8 cellular contexts compared by ENCODE assay signal in the genomic region with DNA sequence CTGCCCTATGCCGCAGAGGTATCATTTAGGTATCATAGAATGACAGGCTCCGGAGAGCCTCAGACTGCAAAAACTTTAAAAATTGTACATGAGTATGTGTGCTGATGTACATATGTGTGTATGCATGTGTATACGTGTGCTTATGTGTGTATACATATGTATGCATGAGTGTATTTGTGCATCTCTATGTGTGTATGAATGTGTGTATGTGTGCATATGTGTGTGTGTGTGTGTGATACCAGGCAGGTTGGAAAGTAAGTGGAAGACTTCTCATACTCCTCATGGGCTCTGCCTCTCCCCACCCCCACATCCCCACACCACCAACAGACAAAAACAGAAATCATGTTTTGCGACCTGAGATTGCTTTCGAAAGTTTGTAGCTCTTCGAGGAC. TPM values are rescaled to one million over a fixed set of nuclear protein-coding genes. Genes with fewer than 3 reads are reported as not detected.
A peak's percentile ranks its signal among the peaks of the same experiment; 100 is the strongest.
DNase-seq lines count a peak whose midpoint lies in the region; ATAC-seq and TF ChIP-seq lines count a peak whose summit lies in the region.

No MANE protein-coding gene starts in this region.

- TF ChIP-seq CTCF in AG09309 (IDR thresholded peaks at IDR 0.05; ENCODE audit: control insufficient read depth, insufficient read depth, low read depth, low read length, missing control alignments), result no peak
- TF ChIP-seq CTCF in HL-60 (IDR thresholded peaks at IDR 0.05; ENCODE audit: insufficient read depth, low read length), result no peak
- TF ChIP-seq CTCF in body of pancreas (IDR thresholded peaks at IDR 0.05), result no peak
- no peak for TF ChIP-seq CTCF in lower leg skin (IDR thresholded peaks at IDR 0.05)
- TF ChIP-seq CTCF in type B pancreatic cell (conservative IDR thresholded peaks at IDR 0.05), result no peak

- no peaks in the 10 kb centered on the region for H3K36me3 ChIP-seq in body of pancreas (replicated peaks in 1 of 2; ENCODE audit: insufficient read depth in 1 of 2, low read depth in 2 of 2)

- H3K36me3 Mint-ChIP-seq in type B pancreatic cell, result peaks cover 7% of the 10 kb centered on the region

- H3K4me3 ChIP-seq in AG09309 (ENCODE audit: control insufficient read depth, low read depth, low read length) (peak overlapping the region; percentile 70), HL-60 (replicated peaks; ENCODE audit: insufficient read depth, low read length) (peak overlapping the region; percentile 57), body of pancreas (peak overlapping the region; percentile 20 to 37), lower leg skin (ENCODE audit: low read depth, poor library complexity, severe bottlenecking) (peak overlapping the region; percentile 57)

- no peaks in the 10 kb centered on the region for H3K9me3 Mint-ChIP-seq in type B pancreatic cell

- 41% methylated on average over 6 of the region's 6 CpGs for WGBS in body of pancreas, 2 donors
- 35 to 45% methylated on average over 6 of the region's 6 CpGs for WGBS in lower leg skin, 2 donors

- intact Hi-C loops in body of pancreas (cut with DNase I) (no loop called here), lower leg skin (cut with DNase I; ENCODE audit: low total_unique reads) (no loop called here)

- no peaks in the 10 kb centered on the region for H3K27me3 Mint-ChIP-seq in type B pancreatic cell

- DNase-seq in AG09309 (ENCODE audit: low read depth) (no peak), HL-60 (ENCODE audit: low read depth in 1 of 2, low spot score in 1 of 2) (no peak), body of pancreas (no peak), lower leg skin (ENCODE audit: low spot score in 2 of 2) (no peak), type B pancreatic cell (ENCODE audit: extremely low spot score, unreplicated experiment) (no peak), NCI-H524 treated with DMSO at 0.1 percent for 48 hours (lab: John Stamatoyannopoulos, UW) (no peak), GM19240 (ENCODE audit: insufficient read length, low spot score) (no peak)

- peak overlapping the region; percentile 93 for H3K4me3 Mint-ChIP-seq in type B pancreatic cell

- H3K27ac Mint-ChIP-seq in type B pancreatic cell, result peak overlapping the region; percentile 89

- H3K4me1 ChIP-seq in body of pancreas, result peaks cover 22% of the 10 kb centered on the region

- ATAC-seq in GM19438 (IDR thresholded peaks at IDR 0.05; ENCODE audit: low read depth, unreplicated experiment) (peak; percentile 19), body of pancreas (peak; percentile 4)

- H3K27ac ChIP-seq in HL-60 (replicated peaks), result no peak overlapping the region
- H3K27ac ChIP-seq in body of pancreas, result peak overlapping the region; percentile 82 to 96 (median 94)

- H3K9me3 ChIP-seq in body of pancreas, result no peaks in the 10 kb centered on the region

- TF ChIP-seq POLR2A in body of pancreas (IDR thresholded peaks at IDR 0.05) (no peak), lower leg skin (IDR thresholded peaks at IDR 0.05) (no peak)

- H3K27me3 ChIP-seq in HL-60 (ENCODE audit: insufficient read depth, poor library complexity, severe bottlenecking), result no peaks in the 10 kb centered on the region
- no peaks in the 10 kb centered on the region for H3K27me3 ChIP-seq in body of pancreas

- H3K4me1 Mint-ChIP-seq in type B pancreatic cell (ENCODE audit: unreplicated experiment), result peaks cover 6% of the 10 kb centered on the region

RNA-seq across cellular contexts. Expression of gene TMEM117, which starts 0.6 kb away (rescaled TPM):
- total RNA-seq in body of pancreas (10 to 100 TPM; 19.2 to 23.4 TPM), lower leg skin (10 to 100 TPM; 19.9 to 27.8 (median 24.3) TPM), type B pancreatic cell (ENCODE audit: low replicate concordance) (14.3 and 22.0 TPM in 2 replicates)

RNA-seq across cellular contexts. Expression of gene TWF1, which starts 29.1 kb away (rescaled TPM):
- total RNA-seq in body of pancreas, result 10 to 100 TPM; 18.8 to 45.4 TPM
- 10 to 100 TPM; 46.9 to 77.4 (median 62.3) TPM for total RNA-seq in lower leg skin
- total RNA-seq in type B pancreatic cell (ENCODE audit: low replicate concordance), result 63.5 and 101 TPM in 2 replicates
